ENCODE assay signal across 21 cellular contexts in genomic region chr3:186993210-186993782, GRCh38.
DNase-seq lines count a peak whose midpoint lies in the region; ATAC-seq and TF ChIP-seq lines count a peak whose summit lies in the region.
"Had no signal": no experiment of that assay in that cellular context is flagged by ENCODE, and none has a peak within 500 bp of the region (broad histone marks: within the 10 kb centered on the region; RNA-seq: fewer than 3 reads in every experiment).

No MANE protein-coding gene starts in this region.

- H3K56ac ChIP-seq in mesendoderm (ENCODE audit: low read length): peak overlapping the region; percentile 15

- H3K27me3 ChIP-seq in mesendoderm (ENCODE audit: insufficient read depth, low read length, poor library complexity) (no peaks in the 10 kb centered on the region), thyroid gland (no peaks in the 10 kb centered on the region)
- H3K27me3 ChIP-seq: body of pancreas, right atrium auricular region had no signal

- no peak overlapping the region for H3K4ac ChIP-seq in mesendoderm (ENCODE audit: low read depth, low read length)

- no peak overlapping the region for H2BK5ac ChIP-seq in mesendoderm (ENCODE audit: low read length)

- H3K4me2 ChIP-seq in mesendoderm (ENCODE audit: low read length): no peak overlapping the region

- no peak for TF ChIP-seq POLR2A in thyroid gland (IDR thresholded peaks at IDR 0.05)

- H3K4me1 Mint-ChIP-seq in natural killer cell treated with Interleukin-12 subunit alpha and Interleukin-12 subunit beta and Interleukin-15 and Interleukin-18, amount 100 ng/mL, for 72 hours (ENCODE audit: low read depth in 2 of 2): peaks cover 43 to 52% of the 10 kb centered on the region in 2 donors
- peaks cover 56 to 63% of the 10 kb centered on the region in 2 donors for H3K4me1 Mint-ChIP-seq in natural killer cell
- peaks cover 63% of the 10 kb centered on the region for H3K4me1 Mint-ChIP-seq in activated naive CD8-positive, alpha-beta T cell treated with anti-CD3 and anti-CD28 coated beads, Interleukin-2, amount 50 U/mL, for 24 hours

- H3K18ac ChIP-seq in mesendoderm (ENCODE audit: low read length): no peak overlapping the region

- no peaks in the 10 kb centered on the region for H3K9me3 Mint-ChIP-seq in natural killer cell treated with Interleukin-12 subunit alpha and Interleukin-12 subunit beta and Interleukin-15 and Interleukin-18, amount 100 ng/mL, for 72 hours
- no peaks in the 10 kb centered on the region for H3K9me3 Mint-ChIP-seq in natural killer cell
- H3K9me3 Mint-ChIP-seq in activated naive CD8-positive, alpha-beta T cell treated with anti-CD3 and anti-CD28 coated beads, Interleukin-2, amount 50 U/mL, for 24 hours: no peaks in the 10 kb centered on the region
- H3K9me3 Mint-ChIP-seq: activated CD4-positive, alpha-beta T cell treated with anti-CD3 and anti-CD28 coated beads, Interleukin-2, amount 10 ng/mL, durations not matched to agents 24 days and 14 days; T-cell had no signal

- H3K4me3 ChIP-seq in mesendoderm (ENCODE audit: low read length): no peak overlapping the region
- no peak overlapping the region for H3K4me3 ChIP-seq in thyroid gland (replicated peaks in 1 of 3)
- H3K4me3 ChIP-seq: body of pancreas, lung, right atrium auricular region had no signal

- H3K4me1 ChIP-seq in mesendoderm (ENCODE audit: control insufficient read depth, low read depth, low read length) (no peaks in the 10 kb centered on the region), thyroid gland (peaks cover 48 to 71% of the 10 kb centered on the region in 2 donors)

- H3K4me3 Mint-ChIP-seq in natural killer cell treated with Interleukin-12 subunit alpha and Interleukin-12 subunit beta and Interleukin-15 and Interleukin-18, amount 100 ng/mL, for 72 hours: no peak overlapping the region
- no peak overlapping the region for H3K4me3 Mint-ChIP-seq in natural killer cell
- no peak overlapping the region for H3K4me3 Mint-ChIP-seq in activated naive CD8-positive, alpha-beta T cell treated with anti-CD3 and anti-CD28 coated beads, Interleukin-2, amount 50 U/mL, for 24 hours
- H3K4me3 Mint-ChIP-seq: activated CD4-positive, alpha-beta T cell treated with anti-CD3 and anti-CD28 coated beads, Interleukin-2, amount 10 ng/mL, durations not matched to agents 24 days and 14 days; T-cell had no signal

- no peak overlapping the region for H2BK15ac ChIP-seq in mesendoderm (replicated peaks; ENCODE audit: low read depth)

- H3K27ac ChIP-seq in mesendoderm (ENCODE audit: low read depth, low read length): no peak overlapping the region
- peak overlapping the region; percentile 64 to 87 (median 68) for H3K27ac ChIP-seq in thyroid gland
- H3K27ac ChIP-seq: body of pancreas had no signal

- H2AK5ac ChIP-seq in mesendoderm (ENCODE audit: low read length): no peak overlapping the region

- H2BK120ac ChIP-seq in mesendoderm (ENCODE audit: low read depth, low read length): no peak overlapping the region

- H3K27ac Mint-ChIP-seq in natural killer cell treated with Interleukin-12 subunit alpha and Interleukin-12 subunit beta and Interleukin-15 and Interleukin-18, amount 100 ng/mL, for 72 hours: peak overlapping the region; percentile 16 to 63
- peak overlapping the region in 1 of 2 donors; percentile 49 for H3K27ac Mint-ChIP-seq in natural killer cell
- peak overlapping the region; percentile 43 for H3K27ac Mint-ChIP-seq in activated naive CD8-positive, alpha-beta T cell treated with anti-CD3 and anti-CD28 coated beads, Interleukin-2, amount 50 U/mL, for 24 hours
- H3K27ac Mint-ChIP-seq: activated CD4-positive, alpha-beta T cell treated with anti-CD3 and anti-CD28 coated beads, Interleukin-2, amount 10 ng/mL, durations not matched to agents 24 days and 14 days had no signal

- H3K36me3 ChIP-seq in mesendoderm (ENCODE audit: control insufficient read depth, insufficient read depth, low read length) (no peaks in the 10 kb centered on the region), thyroid gland (no peaks in the 10 kb centered on the region)
- H3K36me3 ChIP-seq: right atrium auricular region had no signal

- peaks cover 14% of the 10 kb centered on the region for H3K36me3 Mint-ChIP-seq in natural killer cell treated with Interleukin-12 subunit alpha and Interleukin-12 subunit beta and Interleukin-15 and Interleukin-18, amount 100 ng/mL, for 72 hours
- H3K36me3 Mint-ChIP-seq in natural killer cell: no peaks in the 10 kb centered on the region
- H3K36me3 Mint-ChIP-seq in activated naive CD8-positive, alpha-beta T cell treated with anti-CD3 and anti-CD28 coated beads, Interleukin-2, amount 50 U/mL, for 24 hours (ENCODE audit: low read depth): peaks cover 16% of the 10 kb centered on the region

- H3K27me3 Mint-ChIP-seq in natural killer cell treated with Interleukin-12 subunit alpha and Interleukin-12 subunit beta and Interleukin-15 and Interleukin-18, amount 100 ng/mL, for 72 hours: no peaks in the 10 kb centered on the region
- no peaks in the 10 kb centered on the region for H3K27me3 Mint-ChIP-seq in natural killer cell (ENCODE audit: low read depth in 2 of 2)
- no peaks in the 10 kb centered on the region for H3K27me3 Mint-ChIP-seq in activated naive CD8-positive, alpha-beta T cell treated with anti-CD3 and anti-CD28 coated beads, Interleukin-2, amount 50 U/mL, for 24 hours
- H3K27me3 Mint-ChIP-seq: activated CD4-positive, alpha-beta T cell treated with anti-CD3 and anti-CD28 coated beads, Interleukin-2, amount 10 ng/mL, durations not matched to agents 24 days and 14 days; T-cell had no signal

- intact Hi-C loops in natural killer cell (cut with micrococcal nuclease): no loop called here
- intact Hi-C loops in thyroid gland (cut with DNase I): no loop called here

- no peak overlapping the region for H3K23ac ChIP-seq in mesendoderm (ENCODE audit: low read length)

- H3K79me2 ChIP-seq in mesendoderm (ENCODE audit: control insufficient read depth, insufficient read depth, low read length): peaks cover 3% of the 10 kb centered on the region

- H3K79me1 ChIP-seq in mesendoderm (ENCODE audit: low read length): peaks cover 10% of the 10 kb centered on the region

- no peak overlapping the region for H4K8ac ChIP-seq in mesendoderm (ENCODE audit: low read depth, low read length)

- no peak overlapping the region for H4K5ac ChIP-seq in mesendoderm (ENCODE audit: low read length)

- TF ChIP-seq CTCF in natural killer cell (IDR thresholded peaks at IDR 0.05) (no peak), thyroid gland (IDR thresholded peaks at IDR 0.05) (no peak)

- no peak for DNase-seq in natural killer cell treated with Interleukin-12 subunit alpha and Interleukin-12 subunit beta and Interleukin-15 and Interleukin-18, amount 100 ng/mL, for 72 hours (ENCODE audit: low spot score)
- no peak for DNase-seq in natural killer cell
- no peak for DNase-seq in activated naive CD8-positive, alpha-beta T cell treated with anti-CD3 and anti-CD28 coated beads, Interleukin-2, amount 50 U/mL, for 24 hours
- DNase-seq in mesendoderm: no peak
- DNase-seq in thyroid gland: no peak
- DNase-seq in UCSD-AML1 (lab: John Stamatoyannopoulos, UW; ENCODE audit: unreplicated experiment): no peak
- DNase-seq in DMS53 (lab: John Stamatoyannopoulos, UW): no peak
- no peak for DNase-seq in NOMO-1 treated with dmso at 0.1 percent for 144 hours (lab: John Stamatoyannopoulos, UW; ENCODE audit: unreplicated experiment)
- DNase-seq: activated CD4-positive, alpha-beta T cell treated with anti-CD3 and anti-CD28 coated beads, Interleukin-2, amount 10 ng/mL, durations not matched to agents 24 days and 14 days; body of pancreas; C1 segment of cervical spinal cord; effector memory CD4-positive, alpha-beta T cell; HCEC 1CT; islet precursor cell; NCI-H1694 treated with DMSO at 0.1 percent for 48 hours; NCI-H82; SIG-M5; T-cell had no signal

- no CpG with 5 or more reads among the region's 7 CpGs for whole genome bisulfite sequencing in mesendoderm (ENCODE audit: extremely low coverage, insufficient coverage, low lambda C conversion rate)
- WGBS in thyroid gland, 2 donors: 50 to 53% methylated on average over 7 of the region's 7 CpGs

- H3K9ac ChIP-seq in mesendoderm (ENCODE audit: low read length): no peak overlapping the region

- no peak for ATAC-seq in natural killer cell treated with Interleukin-12 subunit alpha and Interleukin-12 subunit beta and Interleukin-15 and Interleukin-18, amount 100 ng/mL, for 72 hours
- ATAC-seq in natural killer cell: no peak
- ATAC-seq in activated naive CD8-positive, alpha-beta T cell treated with anti-CD3 and anti-CD28 coated beads, Interleukin-2, amount 50 U/mL, for 24 hours: no peak
- ATAC-seq: body of pancreas, Panc1, T-cell had no signal

- no peaks in the 10 kb centered on the region for H3K9me3 ChIP-seq in thyroid gland
- H3K9me3 ChIP-seq: body of pancreas, right atrium auricular region had no signal
